Comparison of ENCODE assay signal across 8 cellular contexts in the genomic region with DNA sequence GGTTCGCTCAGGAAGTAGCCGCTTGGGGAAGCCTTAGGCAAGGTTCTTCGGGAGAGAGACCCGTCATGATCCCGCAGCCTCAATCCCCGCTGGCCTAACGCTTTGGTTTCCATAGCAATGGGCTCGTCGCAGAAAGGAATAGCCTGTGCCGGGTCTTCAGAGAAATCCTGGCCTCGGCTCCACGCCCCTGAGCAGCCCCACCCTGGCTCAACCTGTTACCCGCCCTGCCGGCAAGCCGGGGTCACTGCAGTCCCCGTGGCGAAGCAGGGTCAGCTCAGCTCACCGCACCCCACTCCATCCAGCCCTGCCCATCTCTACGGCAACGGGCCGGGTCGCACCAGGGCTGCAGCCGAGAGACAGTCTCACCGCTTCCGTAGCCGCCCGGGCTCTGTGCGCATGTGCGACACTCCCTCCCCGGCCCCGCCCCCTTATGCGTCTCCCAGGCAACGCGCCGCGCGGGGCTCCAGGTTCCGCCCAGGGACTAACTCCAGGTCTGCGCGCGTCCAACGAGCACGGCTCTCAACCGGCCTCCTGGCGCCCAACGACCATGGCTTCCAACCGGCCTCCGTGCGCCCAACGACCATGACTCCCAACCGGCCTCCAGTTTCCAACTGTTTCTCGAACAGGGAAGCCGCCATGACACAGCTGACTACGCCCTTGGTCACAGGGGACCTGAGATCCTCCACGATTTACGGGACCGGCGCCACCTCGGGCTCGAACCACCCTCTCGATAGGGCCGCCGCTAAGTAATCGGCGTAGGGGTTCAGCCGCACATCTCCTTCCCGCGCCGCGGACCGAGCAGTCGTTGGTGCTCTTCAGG. TPM values are rescaled to one million over a fixed set of nuclear protein-coding genes. Genes with fewer than 3 reads are reported as not detected.
A peak's percentile ranks its signal among the peaks of the same experiment; 100 is the strongest.
DNase-seq lines count a peak whose midpoint lies in the region; ATAC-seq and TF ChIP-seq lines count a peak whose summit lies in the region.

TSS of gene DUSP18 (minus strand) at position 390 of the 820 bp plus-strand sequence. CDS start 3,872 bp downstream, outside the sequence.

- H2AFZ ChIP-seq in smooth muscle cell (ENCODE audit: low read depth): peak within 1 kb of the TSS; percentile 85

- no peaks in the 10 kb centered on the region for H3K9me3 Mint-ChIP-seq in WTC11

- H3K27ac ChIP-seq in smooth muscle cell (ENCODE audit: low read depth): no peak within 1 kb of the TSS

- H3K4me3 Mint-ChIP-seq in WTC11: peak within 1 kb of the TSS; percentile 84

- H3K27me3 ChIP-seq in smooth muscle cell (ENCODE audit: low read depth): peaks cover 3% of the 10 kb centered on the region

- peak within 1 kb of the TSS; percentile 93 for H3K4me2 ChIP-seq in smooth muscle cell

- POLR2A ChIA-PET in WTC11 (lab: Charles Lee): interaction anchor here (1.4 kb wide), 1 partner anchor 26 kb away, joined by 3 read pairs; no protein-coding TSS in a partner anchor

- H3K9me3 ChIP-seq in smooth muscle cell (replicated peaks; ENCODE audit: low read depth): no peaks in the 10 kb centered on the region

- CTCF ChIA-PET in WTC11 (lab: Charles Lee): interaction anchor here (0.6 to 3.3 kb wide), 11 partner anchors 11 to 88 kb away, joined by 3 to 32 read pairs (median 4); partner anchors contain the start of genes SLC35E4 and TCN2

- peak; percentile 75 for ATAC-seq in GM18870 (IDR thresholded peaks at IDR 0.05; ENCODE audit: unreplicated experiment)
- ATAC-seq in HG03139 (IDR thresholded peaks at IDR 0.05; ENCODE audit: unreplicated experiment): peak; percentile 85
- ATAC-seq in WTC11: peak; percentile 98

- H3K4me1 ChIP-seq in smooth muscle cell (ENCODE audit: low read depth): peaks cover 11% of the 10 kb centered on the region

- 1% methylated on average over 53 of the region's 72 CpGs for WGBS in smooth muscle cell (ENCODE audit: low lambda C conversion rate)

- H3K36me3 ChIP-seq in smooth muscle cell (ENCODE audit: low read depth): no peaks in the 10 kb centered on the region

- H3F3A ChIP-seq in smooth muscle cell (ENCODE audit: low read depth): no peaks in the 10 kb centered on the region

- H3K9ac ChIP-seq in smooth muscle cell (ENCODE audit: low read depth): peak within 1 kb of the TSS; percentile 35

- H3K27ac Mint-ChIP-seq in WTC11: peak within 1 kb of the TSS; percentile 52; the same call in 1 of the 2 replicates

- DNase-seq in AG08395 (ENCODE audit: low spot score): peak; percentile 99
- peak; percentile 93 for DNase-seq in NCI-H2227 (lab: John Stamatoyannopoulos, UW; ENCODE audit: unreplicated experiment)
- DNase-seq in WTC11 (ENCODE audit: low spot score): peak; percentile 98
- DNase-seq in cardiac fibroblast (ENCODE audit: low read depth in 2 of 2): peak; percentile 90 to 91
- peak; percentile 99 for DNase-seq in iPS-NIHi7 (ENCODE audit: extremely low spot score)
- peak; percentile 88 for DNase-seq in smooth muscle cell (lab: John Stamatoyannopoulos, UW; ENCODE audit: unreplicated experiment)

- H3K4me1 Mint-ChIP-seq in WTC11: peaks cover 12% of the 10 kb centered on the region

- no peaks in the 10 kb centered on the region for H4K20me1 ChIP-seq in smooth muscle cell (ENCODE audit: low read depth)

- H3K27me3 Mint-ChIP-seq in WTC11 (ENCODE audit: low read depth): peaks cover 36% of the 10 kb centered on the region

- H3K4me3 ChIP-seq in cardiac fibroblast (replicated peaks in 1 of 2; ENCODE audit: low read depth in 2 of 2, low read length in 2 of 2) (peak within 1 kb of the TSS; percentile 88 to 90), smooth muscle cell (peak within 1 kb of the TSS; percentile 51)

- TF ChIP-seq CTCF in WTC11 (IDR thresholded peaks at IDR 0.05) (peak; percentile 37; the same call in 1 of the 2 replicates), cardiac fibroblast (IDR thresholded peaks at IDR 0.05; ENCODE audit: low read depth, low read length) (peak; percentile 37), smooth muscle cell (IDR thresholded peaks at IDR 0.05; ENCODE audit: borderline replicate concordance, insufficient read depth, poor library complexity, severe bottlenecking) (peak; percentile 35)

- H3K36me3 Mint-ChIP-seq in WTC11: no peaks in the 10 kb centered on the region

- H3K79me2 ChIP-seq in smooth muscle cell (ENCODE audit: low read depth): no peaks in the 10 kb centered on the region

TF ChIP-seq in WTC11, 78 proteins besides CTCF, POLR2A, EP300 and RAD21 (continues in another document):
- TF ChIP-seq FOXK1 (CRISPR knock-in tag; IDR thresholded peaks at IDR 0.05) (peak; percentile 33; the same call in 1 of the 2 replicates), FOXJ3 (CRISPR knock-in tag; IDR thresholded peaks at IDR 0.05; ENCODE audit: borderline replicate concordance) (no peak), FOXP4 (CRISPR knock-in tag; IDR thresholded peaks at IDR 0.05) (no peak), NR1H2 (CRISPR knock-in tag; IDR thresholded peaks at IDR 0.05) (no peak), RORB (CRISPR knock-in tag; IDR thresholded peaks at IDR 0.05) (no peak), GTF2I (CRISPR knock-in tag; conservative IDR thresholded peaks at IDR 0.05) (no peak), SP1 (CRISPR knock-in tag; conservative IDR thresholded peaks at IDR 0.05) (peak; percentile 88), TCF7 (CRISPR knock-in tag; IDR thresholded peaks at IDR 0.05; ENCODE audit: low read depth) (no peak), ZBTB43 (CRISPR knock-in tag; IDR thresholded peaks at IDR 0.05) (no peak)
- TF ChIP-seq, protein P1, sequence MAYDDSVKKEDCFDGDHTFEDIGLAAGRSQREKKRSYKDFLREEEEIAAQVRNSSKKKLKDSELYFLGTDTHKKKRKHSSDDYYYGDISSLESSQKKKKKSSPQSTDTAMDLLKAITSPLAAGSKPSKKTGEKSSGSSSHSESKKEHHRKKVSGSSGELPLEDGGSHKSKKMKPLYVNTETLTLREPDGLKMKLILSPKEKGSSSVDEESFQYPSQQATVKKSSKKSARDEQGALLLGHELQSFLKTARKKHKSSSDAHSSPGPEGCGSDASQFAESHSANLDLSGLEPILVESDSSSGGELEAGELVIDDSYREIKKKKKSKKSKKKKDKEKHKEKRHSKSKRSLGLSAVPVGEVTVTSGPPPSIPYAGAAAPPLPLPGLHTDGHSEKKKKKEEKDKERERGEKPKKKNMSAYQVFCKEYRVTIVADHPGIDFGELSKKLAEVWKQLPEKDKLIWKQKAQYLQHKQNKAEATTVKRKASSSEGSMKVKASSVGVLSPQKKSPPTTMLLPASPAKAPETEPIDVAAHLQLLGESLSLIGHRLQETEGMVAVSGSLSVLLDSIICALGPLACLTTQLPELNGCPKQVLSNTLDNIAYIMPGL (CRISPR knock-in tag; IDR thresholded peaks at IDR 0.05): 0 out of 2 replicates have a peak, but pooled peaks have one; percentile 58
- TF ChIP-seq, protein P2, sequence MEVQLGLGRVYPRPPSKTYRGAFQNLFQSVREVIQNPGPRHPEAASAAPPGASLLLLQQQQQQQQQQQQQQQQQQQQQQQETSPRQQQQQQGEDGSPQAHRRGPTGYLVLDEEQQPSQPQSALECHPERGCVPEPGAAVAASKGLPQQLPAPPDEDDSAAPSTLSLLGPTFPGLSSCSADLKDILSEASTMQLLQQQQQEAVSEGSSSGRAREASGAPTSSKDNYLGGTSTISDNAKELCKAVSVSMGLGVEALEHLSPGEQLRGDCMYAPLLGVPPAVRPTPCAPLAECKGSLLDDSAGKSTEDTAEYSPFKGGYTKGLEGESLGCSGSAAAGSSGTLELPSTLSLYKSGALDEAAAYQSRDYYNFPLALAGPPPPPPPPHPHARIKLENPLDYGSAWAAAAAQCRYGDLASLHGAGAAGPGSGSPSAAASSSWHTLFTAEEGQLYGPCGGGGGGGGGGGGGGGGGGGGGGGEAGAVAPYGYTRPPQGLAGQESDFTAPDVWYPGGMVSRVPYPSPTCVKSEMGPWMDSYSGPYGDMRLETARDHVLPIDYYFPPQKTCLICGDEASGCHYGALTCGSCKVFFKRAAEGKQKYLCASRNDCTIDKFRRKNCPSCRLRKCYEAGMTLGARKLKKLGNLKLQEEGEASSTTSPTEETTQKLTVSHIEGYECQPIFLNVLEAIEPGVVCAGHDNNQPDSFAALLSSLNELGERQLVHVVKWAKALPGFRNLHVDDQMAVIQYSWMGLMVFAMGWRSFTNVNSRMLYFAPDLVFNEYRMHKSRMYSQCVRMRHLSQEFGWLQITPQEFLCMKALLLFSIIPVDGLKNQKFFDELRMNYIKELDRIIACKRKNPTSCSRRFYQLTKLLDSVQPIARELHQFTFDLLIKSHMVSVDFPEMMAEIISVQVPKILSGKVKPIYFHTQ (CRISPR knock-in tag; IDR thresholded peaks at IDR 0.05): no peak
- TF ChIP-seq, protein P3, sequence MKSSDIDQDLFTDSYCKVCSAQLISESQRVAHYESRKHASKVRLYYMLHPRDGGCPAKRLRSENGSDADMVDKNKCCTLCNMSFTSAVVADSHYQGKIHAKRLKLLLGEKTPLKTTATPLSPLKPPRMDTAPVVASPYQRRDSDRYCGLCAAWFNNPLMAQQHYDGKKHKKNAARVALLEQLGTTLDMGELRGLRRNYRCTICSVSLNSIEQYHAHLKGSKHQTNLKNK (CRISPR knock-in tag; IDR thresholded peaks at IDR 0.05): no peak

RNA-seq across cellular contexts. Expression of gene DUSP18, which starts in this region (rescaled TPM):
- total RNA-seq in WTC11 (2021): 4.2 to 4.4 TPM (median 4.3 TPM) in 3 replicates
- 8.9 and 11.0 TPM in 2 replicates for total RNA-seq in smooth muscle cell
- polyA plus RNA-seq in smooth muscle cell: 8.1 and 9.3 TPM in 2 replicates
